ENCODE assay signal across 8 cellular contexts in the genomic region with DNA sequence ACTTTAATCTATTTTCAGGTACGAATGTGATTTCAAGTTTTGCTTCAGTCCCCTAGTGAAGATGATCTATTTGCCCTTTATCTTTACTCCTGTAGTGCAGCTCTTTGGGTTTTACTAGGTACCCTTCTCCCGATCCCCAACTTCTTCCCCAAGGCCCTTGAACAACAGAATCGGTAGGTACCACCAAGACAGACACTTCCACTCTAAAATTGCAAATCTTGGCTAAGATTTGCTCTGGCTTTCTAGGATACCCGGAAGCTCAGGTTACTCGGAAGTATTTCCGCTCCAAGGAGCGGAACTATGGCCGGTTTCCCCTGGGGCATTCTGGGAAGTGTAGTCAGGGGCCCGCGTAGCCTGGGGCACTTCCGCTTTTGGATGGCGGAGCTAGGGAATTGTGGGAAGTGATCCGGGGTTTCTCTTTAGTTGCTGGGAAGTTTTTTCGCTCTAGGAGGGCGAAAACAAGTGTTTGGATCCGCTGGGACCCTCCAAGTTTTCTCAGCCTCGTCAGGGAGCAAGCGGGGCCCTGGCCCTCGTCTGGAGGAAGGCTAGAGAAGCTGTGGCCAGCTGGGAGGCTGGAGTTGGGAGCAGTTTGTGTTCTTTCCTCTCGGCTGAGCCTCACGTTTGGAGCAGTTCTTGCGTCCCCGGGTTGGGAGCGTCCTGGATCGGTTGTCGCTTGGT. TPM values are rescaled to one million over a fixed set of nuclear protein-coding genes. Genes with fewer than 3 reads are reported as not detected.
DNase-seq lines count a peak whose midpoint lies in the region; ATAC-seq and TF ChIP-seq lines count a peak whose summit lies in the region.

No MANE protein-coding gene starts in this region.

- peaks cover 7% of the 10 kb centered on the region for H3K27me3 ChIP-seq in CD4-positive, alpha-beta T cell (ENCODE audit: control insufficient read depth, insufficient read depth, low read length)

- peak overlapping the region; percentile 67 for H3K27ac Mint-ChIP-seq in CD4-positive, alpha-beta T cell

- peak; percentile 81 for ATAC-seq in CD4-positive, alpha-beta T cell (ENCODE audit: poor library complexity)
- ATAC-seq in GM19455 (IDR thresholded peaks at IDR 0.05; ENCODE audit: unreplicated experiment): peak; percentile 87

- peak overlapping the region; percentile 64 for H3K27ac ChIP-seq in CD4-positive, alpha-beta T cell (ENCODE audit: low read depth, low read length)

- peak overlapping the region; percentile 78 for H3K4me3 Mint-ChIP-seq in CD4-positive, alpha-beta T cell

- H3K4me1 Mint-ChIP-seq in CD4-positive, alpha-beta T cell (ENCODE audit: low read depth): peaks cover 14% of the 10 kb centered on the region

- peaks cover 11% of the 10 kb centered on the region for H3K9me3 Mint-ChIP-seq in CD4-positive, alpha-beta T cell

- CTCF ChIA-PET in CD4-positive, alpha-beta T cell (lab: Charles Lee): interaction anchor here (0.6 kb wide), 1 partner anchor 543 kb away, joined by 3 read pairs; no protein-coding TSS in a partner anchor

- POLR2A ChIA-PET in CD4-positive, alpha-beta T cell (lab: Charles Lee): interaction anchor here (1.0 to 1.8 kb wide), 8 partner anchors 9 to 306 kb away, joined by 3 to 22 read pairs (median 5); a partner anchor contains a TSS

- DNase-seq in CD4-positive, alpha-beta T cell: peak; percentile 51 to 73 (median 66)
- peak; percentile 85 for DNase-seq in HS-27A (ENCODE audit: low read depth)
- peak; percentile 78 for DNase-seq in NOMO-1 treated with dmso at 0.1 percent for 144 hours (lab: John Stamatoyannopoulos, UW; ENCODE audit: unreplicated experiment)
- DNase-seq in activated T-cell treated with anti-CD3 and anti-CD28 coated beads for 4 hours: peak; percentile 69
- peak; percentile 85 for DNase-seq in epidermal melanocyte (ENCODE audit: insufficient read length, low spot score)
- DNase-seq in midbrain (lab: John Stamatoyannopoulos, UW): peak; percentile 96
- DNase-seq in stimulated activated CD8-positive, alpha-beta memory T cell treated with anti-CD3 and anti-CD28 coated beads, Interleukin-15, amount 100 ng/mL, for 48 hours (ENCODE audit: low read depth in 2 of 2): peak; percentile 66 to 71

- H3K27me3 Mint-ChIP-seq in CD4-positive, alpha-beta T cell: peaks cover 10% of the 10 kb centered on the region

- TF ChIP-seq CTCF in CD4-positive, alpha-beta T cell (IDR thresholded peaks at IDR 0.05): no peak

- intact Hi-C loops in CD4-positive, alpha-beta T cell (cut with DNase I, micrococcal nuclease): loop anchor here (1.0 to 5.0 kb wide), 7 partner anchors 42 to 305 kb away; a partner anchor contains a TSS

- peaks cover 21% of the 10 kb centered on the region for H3K36me3 Mint-ChIP-seq in CD4-positive, alpha-beta T cell (ENCODE audit: low read depth)

- peaks cover 25% of the 10 kb centered on the region for H3K9me3 ChIP-seq in CD4-positive, alpha-beta T cell (ENCODE audit: control insufficient read depth, low read length)

RNA-seq across cellular contexts. Expression of a gene that starts 5.1 kb away (rescaled TPM):
- total RNA-seq in CD4-positive, alpha-beta T cell: 10 to 100 TPM; 16.2 to 17.2 TPM

RNA-seq across cellular contexts. Expression of a gene that starts 42.4 kb away (rescaled TPM):
- total RNA-seq in CD4-positive, alpha-beta T cell: 1 to 10 TPM; 7.9 to 9.1 TPM

RNA-seq across cellular contexts. Expression of a gene that starts 52.4 kb away (rescaled TPM):
- under 1 TPM in 1 of 2 experiments, not detected in 1; 0.47 TPM for total RNA-seq in CD4-positive, alpha-beta T cell

Comparison
In these comparisons a context has a peak if more than half of its experiments do, and no peak if none do; other contexts are left out.
1. Peak in every context shown above with its lines: DNase-seq, ATAC-seq and H3K27ac ChIP-seq.